Comparison of ENCODE assay signal across 8 cellular contexts in genomic region chrX:34656842-34657780, GRCh38. TPM values are rescaled to one million over a fixed set of nuclear protein-coding genes. Genes with fewer than 3 reads are reported as not detected.
DNase-seq lines count a peak whose midpoint lies in the region; ATAC-seq, FAIRE-seq and TF ChIP-seq lines count a peak whose summit lies in the region.

Gene TMEM47 (minus strand): TSS chrX:34657285. CDS start chrX:34657029, 256 bp downstream.

- DNase-seq in AG08395 (ENCODE audit: low spot score): peak; percentile 73
- DNase-seq in HEK293T (ENCODE audit: extremely low spot score): peak; percentile 71
- DNase-seq in RPMI8226: peak; percentile 65
- peak; percentile 83 for DNase-seq in endothelial cell of umbilical vein (ENCODE audit: low read depth, low spot score)
- DNase-seq in mesenteric fat pad (ENCODE audit: low spot score): peak; percentile 90
- peak; percentile 71 for DNase-seq in transverse colon
- DNase-seq in NAMALWA (ENCODE audit: low spot score): no peak

- dilution Hi-C loops in endothelial cell of umbilical vein (cut with MboI; ENCODE audit: extremely low pct_ligation_motif_present, low sequenced_read_pairs): no loop called here

- H3K27me3 ChIP-seq in endothelial cell of umbilical vein (ENCODE audit: control insufficient read depth in 2 of 2, insufficient read depth in 2 of 2, low read length in 2 of 2) (no peaks in the 10 kb centered on the region), transverse colon (peaks cover 9% of the 10 kb centered on the region)

- H3K4me1 ChIP-seq in endothelial cell of umbilical vein (ENCODE audit: control insufficient read depth, extremely low read depth, insufficient read depth, low read length) (peaks cover 13% of the 10 kb centered on the region), transverse colon (no peaks in the 10 kb centered on the region)

- peak within 1 kb of the TSS; percentile 74 for H3K27ac ChIP-seq in endothelial cell of umbilical vein (ENCODE audit: insufficient read depth, low read depth, low read length)
- peak within 1 kb of the TSS; percentile 77 to 85 (median 82) for H3K27ac ChIP-seq in transverse colon

- peak in 1 of 2 donors; percentile 5 for TF ChIP-seq CTCF in endothelial cell of umbilical vein (IDR thresholded peaks at IDR 0.05; ENCODE audit: extremely low read depth in 1 of 2, insufficient read depth in 1 of 2, low read depth in 1 of 2, low read length in 2 of 2)
- TF ChIP-seq CTCF in transverse colon (IDR thresholded peaks at IDR 0.05): no peak

- peak within 1 kb of the TSS; percentile 70 for H3K9ac ChIP-seq in endothelial cell of umbilical vein (replicated peaks; ENCODE audit: extremely low read depth, insufficient read depth, low read length)

- 38% methylated on average over 77 of the region's 103 CpGs; no CpG with 5 or more reads in 1 of the 2 donors for WGBS in transverse colon (ENCODE audit: low coverage in 1 of 2), 2 donors

- H3K9me3 ChIP-seq in endothelial cell of umbilical vein (replicated peaks; ENCODE audit: control insufficient read depth, insufficient read depth, low read length) (no peaks in the 10 kb centered on the region), transverse colon (no peaks in the 10 kb centered on the region)

- no peaks in the 10 kb centered on the region for H4K20me1 ChIP-seq in endothelial cell of umbilical vein (replicated peaks; ENCODE audit: control insufficient read depth, extremely low read depth, insufficient read depth, low read length)

- BruUV-seq in endothelial cell of umbilical vein (replicated peaks; lab: Mats Ljungman, UMichigan): no TSS peak

- CTCF ChIA-PET in HEK293T (lab: Yijun Ruan, JAX): no interaction called here
- CTCF ChIA-PET in endothelial cell of umbilical vein (lab: Charles Lee): interaction anchor here (0.5 to 1.9 kb wide), 7 partner anchors 19 to 292 kb away, joined by 3 to 11 read pairs (median 3); no protein-coding TSS in a partner anchor

- peak; percentile 74 for TF ChIP-seq POLR2A in endothelial cell of umbilical vein (IDR thresholded peaks at IDR 0.05; ENCODE audit: low read depth, low read length)
- no peak for TF ChIP-seq POLR2A in transverse colon (IDR thresholded peaks at IDR 0.05)

- peaks cover 43% of the 10 kb centered on the region for H3K79me2 ChIP-seq in endothelial cell of umbilical vein (ENCODE audit: control insufficient read depth, insufficient read depth, low read length)

- H3K4me2 ChIP-seq in endothelial cell of umbilical vein (ENCODE audit: insufficient read depth, low read length): peak within 1 kb of the TSS; percentile 87

- peak within 1 kb of the TSS; percentile 59 to 95 (median 91) for H3K4me3 ChIP-seq in endothelial cell of umbilical vein (replicated peaks in 1 of 3; ENCODE audit: insufficient read depth in 1 of 3, low read depth in 1 of 3, low read length in 3 of 3)
- H3K4me3 ChIP-seq in transverse colon: peak within 1 kb of the TSS; percentile 46 to 56 (median 52)

- ATAC-seq in GM21423 (IDR thresholded peaks at IDR 0.05; ENCODE audit: unreplicated experiment): no peak

- no peak for TF ChIP-seq EP300 in transverse colon (IDR thresholded peaks at IDR 0.05; ENCODE audit: low read depth)

- peak; percentile 43 for FAIRE-seq in endothelial cell of umbilical vein (lab: Jason Lieb, UNC)

- no peaks in the 10 kb centered on the region for H3K36me3 ChIP-seq in endothelial cell of umbilical vein (ENCODE audit: control insufficient read depth in 2 of 2, extremely low read depth in 1 of 2, insufficient read depth in 2 of 2, low read length in 2 of 2)
- no peaks in the 10 kb centered on the region for H3K36me3 ChIP-seq in transverse colon

- H3K9me1 ChIP-seq in endothelial cell of umbilical vein (replicated peaks; ENCODE audit: control insufficient read depth, extremely low read depth, insufficient read depth, low read length): no peaks in the 10 kb centered on the region

- peak within 1 kb of the TSS; percentile 86 for H2AFZ ChIP-seq in endothelial cell of umbilical vein (ENCODE audit: low read depth, low read length)

- in situ Hi-C loops in transverse colon (cut with MboI; ENCODE audit: low pct_ligation_motif_present in 1 of 4, low pct_unique_long_range_greater_than_20kb in 1 of 4, low sequenced_read_pairs in 3 of 4): no loop called here

- intact Hi-C loops in endothelial cell of umbilical vein (cut with micrococcal nuclease): loop anchor here (5.0 to 10.0 kb wide), 3 partner anchors 152 to 300 kb away; no protein-coding TSS in a partner anchor
- intact Hi-C loops in transverse colon (cut with DNase I; ENCODE audit: low total_unique reads): no loop called here

- POLR2A ChIA-PET in HEK293T (lab: Yijun Ruan, JAX): no interaction called here
- POLR2A ChIA-PET in endothelial cell of umbilical vein (lab: Charles Lee): no interaction called here

TF ChIP-seq in HEK293T, 16 proteins besides CTCF, POLR2A, EP300 and RAD21:
- no peak for TF ChIP-seq L3MBTL2 (conservative IDR thresholded peaks at IDR 0.05)
- TF ChIP-seq ARNT (IDR thresholded peaks at IDR 0.05): no peak
- TF ChIP-seq BHLHE40 (IDR thresholded peaks at IDR 0.05; ENCODE audit: borderline replicate concordance): no peak
- no peak for TF ChIP-seq FOXA1 (IDR thresholded peaks at IDR 0.05)
- TF ChIP-seq HDGF (IDR thresholded peaks at IDR 0.05; ENCODE audit: borderline replicate concordance): no peak
- no peak for TF ChIP-seq NFRKB (IDR thresholded peaks at IDR 0.05)
- TF ChIP-seq CTBP1 (IDR thresholded peaks at IDR 0.05; ENCODE audit: borderline replicate concordance): no peak
- TF ChIP-seq FOXK2 (IDR thresholded peaks at IDR 0.05): no peak

TF ChIP-seq in endothelial cell of umbilical vein, 7 proteins besides CTCF, POLR2A, EP300 and RAD21:
- no peak for TF ChIP-seq GATA2 (IDR thresholded peaks at IDR 0.05; ENCODE audit: insufficient read depth, insufficient read length, low read depth, low read length)
- peak; percentile 84 for TF ChIP-seq POLR2AphosphoS5 (IDR thresholded peaks at IDR 0.05; ENCODE audit: insufficient read depth, low read depth, low read length)
TF ChIP-seq in endothelial cell of umbilical vein: peak in this region for 1.

RNA-seq across cellular contexts. Expression of gene TMEM47, which starts in this region (rescaled TPM):
- total RNA-seq in endothelial cell of umbilical vein: 22.2 and 26.8 TPM in 2 replicates
- polyA plus RNA-seq in endothelial cell of umbilical vein: 16.2 and 18.5 TPM in 2 replicates
- 13.6 and 14.5 TPM in 2 replicates for polyA plus RNA-seq in endothelial cell of umbilical vein (2011; cell fraction: cytosol; rRNA removed)
- 9.6 and 13.4 TPM in 2 replicates for polyA plus RNA-seq in endothelial cell of umbilical vein (2011; cell fraction: nucleus; rRNA removed)
- polyA plus RNA-seq in endothelial cell of umbilical vein (2012): 14.5 and 19.3 TPM in 2 replicates
- 27.4 and 30.3 TPM in 2 replicates for polyA minus RNA-seq in endothelial cell of umbilical vein
- 10.1 TPM for polyA minus RNA-seq in endothelial cell of umbilical vein (2011; cell fraction: cytosol; rRNA and poly(A)+ RNA removed)
- polyA minus RNA-seq in endothelial cell of umbilical vein (2011; cell fraction: nucleus; rRNA and poly(A)+ RNA removed): 13.8 and 22.0 TPM in 2 replicates
- 24.5 TPM for total RNA-seq in mesenteric fat pad
- total RNA-seq in transverse colon: 10 to 100 TPM; 14.9 to 20.8 (median 16.2) TPM
